In the genomic region with DNA sequence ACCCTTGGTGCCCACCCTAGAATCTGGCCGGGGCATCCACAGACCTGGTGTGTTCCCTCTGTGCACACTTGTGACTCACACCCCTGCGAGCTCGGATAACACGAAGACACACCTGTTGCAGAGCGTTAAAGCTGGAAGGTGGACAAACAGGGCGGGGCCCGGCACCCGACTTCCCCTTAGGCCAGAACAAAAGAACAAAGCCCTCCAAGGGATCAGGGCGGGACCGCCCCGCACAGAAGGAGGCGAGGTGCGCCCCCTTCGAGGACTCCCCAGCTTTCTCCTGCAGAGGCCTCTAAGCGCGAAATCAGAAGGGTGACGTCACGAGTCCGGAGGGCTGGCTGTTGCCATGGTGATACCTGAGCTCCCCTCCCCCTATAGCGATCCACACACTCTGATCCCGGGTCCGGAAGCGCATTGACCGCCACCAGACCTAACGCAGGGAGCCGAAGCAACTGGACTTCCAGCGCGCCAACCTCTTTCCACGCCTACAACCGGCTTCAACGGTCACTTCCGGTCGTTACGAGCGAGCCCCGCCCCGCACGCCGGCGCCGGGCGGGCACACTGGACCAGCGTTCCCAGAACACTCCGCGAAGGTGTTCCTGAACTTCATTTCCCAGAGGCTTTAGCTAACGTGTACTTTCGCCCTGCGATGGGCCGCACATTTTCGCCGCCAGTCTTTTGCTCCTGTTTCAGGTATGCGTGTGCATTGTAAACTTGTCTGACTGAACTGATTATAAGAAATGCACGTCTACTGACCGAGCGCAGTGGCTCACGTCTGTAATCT, we compare ENCODE assay signal across 1 cellular context.
TF ChIP-seq lines count a peak whose summit lies in the region.

A gene (minus strand): TSS at position 489 of the 784 bp plus-strand sequence. CDS start 811 bp downstream, outside the sequence.

TF ChIP-seq in HEK293, 187 proteins besides CTCF, POLR2A, EP300 and RAD21 (continued from another document):
- TF ChIP-seq SP2 (tag by site-specific recombination; IDR thresholded peaks at IDR 0.05) (peak; percentile 94), ZNF335 (tag by site-specific recombination; conservative IDR thresholded peaks at IDR 0.05) (peak; percentile 96), ZNF10 (tag by site-specific recombination; IDR thresholded peaks at IDR 0.05) (peak; percentile 40; the same call in 1 of the 2 replicates), ZNF747 (tag by site-specific recombination; IDR thresholded peaks at IDR 0.05) (no peak), ZNF610 (tag by site-specific recombination; IDR thresholded peaks at IDR 0.05; ENCODE audit: borderline replicate concordance) (no peak; the same call in none of the 2 replicates), MYNN (tag by site-specific recombination; IDR thresholded peaks at IDR 0.05; ENCODE audit: borderline replicate concordance) (peak; percentile 15; the same call in 1 of the 2 replicates)
